In the genomic region with DNA sequence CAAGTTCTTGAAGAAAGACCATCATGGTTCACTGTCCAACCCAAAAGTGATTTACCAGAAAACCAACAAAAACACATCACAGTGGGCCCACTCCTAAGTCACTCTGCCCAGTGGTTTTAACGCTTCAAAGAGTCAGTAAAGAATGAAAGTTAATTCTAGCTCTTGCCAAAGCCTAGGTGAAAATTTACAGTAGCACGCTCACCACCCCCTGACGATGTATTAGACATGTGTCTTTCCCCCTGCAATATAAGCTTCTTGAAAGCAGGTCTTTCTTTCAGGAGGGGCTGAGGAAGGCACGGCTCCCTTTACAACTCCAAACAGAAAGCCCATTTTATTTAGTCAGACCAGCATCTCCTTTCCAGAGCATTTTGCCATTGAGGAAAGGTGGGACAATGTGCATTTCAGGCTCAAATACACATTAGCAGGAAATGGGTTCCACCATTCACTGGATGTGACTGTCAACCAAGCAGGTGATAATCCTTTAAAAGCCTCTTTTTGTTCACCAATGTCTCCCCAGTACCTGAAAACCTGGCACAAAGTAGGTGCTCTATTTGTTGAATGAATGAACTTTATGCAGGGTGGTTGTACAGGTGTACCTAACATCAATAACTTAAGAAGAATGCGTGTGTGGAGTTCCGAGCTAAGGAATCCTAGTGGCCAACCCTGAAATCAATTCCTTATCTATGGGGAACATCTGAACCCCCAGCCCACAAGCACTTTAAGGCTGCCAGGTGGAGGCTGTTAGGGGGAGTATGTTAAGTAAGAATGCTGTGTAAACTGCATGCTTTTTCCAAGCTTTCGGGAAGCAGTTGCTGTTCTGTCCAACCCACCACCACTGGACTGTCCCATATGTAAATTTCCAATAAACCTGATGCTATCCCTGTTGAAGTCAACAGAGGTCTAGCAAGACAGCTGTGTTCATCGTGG, we compare ENCODE assay signal across 14 cellular contexts. TPM values are rescaled to one million over a fixed set of nuclear protein-coding genes. Genes with fewer than 3 reads are reported as not detected.
DNase-seq lines count a peak whose midpoint lies in the region; ATAC-seq and TF ChIP-seq lines count a peak whose summit lies in the region.
"Had no signal": no experiment of that assay in that cellular context is flagged by ENCODE, and none has a peak within 500 bp of the region (broad histone marks: within the 10 kb centered on the region; RNA-seq: fewer than 3 reads in every experiment).

No MANE protein-coding gene starts in this region.

- DNase-seq in GM12865 (ENCODE audit: low read depth) (peak; percentile 54), H4 (ENCODE audit: low spot score) (no peak), esophagus muscularis mucosa (ENCODE audit: extremely low spot score) (no peak), NOMO-1 treated with dmso at 0.1 percent for 144 hours (lab: John Stamatoyannopoulos, UW; ENCODE audit: unreplicated experiment) (no peak)
- no peak for DNase-seq in naive thymus-derived CD8-positive, alpha-beta T cell
- DNase-seq in activated CD4-positive, CD25-positive, alpha-beta regulatory T cell (lab: John Stamatoyannopoulos, UW), result no peak
- DNase-seq: brain microvascular endothelial cell; heart left ventricle; ovary; stimulated activated CD4-positive, alpha-beta T cell treated with anti-CD3 and anti-CD28 coated beads, Interleukin-1b, Interleukin-23, amount 100 ng/mL, for 48 hours had no signal

- no peak for ATAC-seq in naive thymus-derived CD8-positive, alpha-beta T cell
- ATAC-seq: heart left ventricle, Panc1 had no signal

- no peak for TF ChIP-seq CTCF in C4-2B (conservative IDR thresholded peaks at IDR 0.05)
- TF ChIP-seq CTCF in GM12865 (IDR thresholded peaks at IDR 0.05; ENCODE audit: insufficient read depth, low read depth, low read length, missing control alignments), result no peak
- no peak for TF ChIP-seq CTCF in esophagus muscularis mucosa (IDR thresholded peaks at IDR 0.05)

- H3K9me3 Mint-ChIP-seq in activated naive CD8-positive, alpha-beta T cell (ENCODE audit: low read depth), result no peaks in the 10 kb centered on the region
- no peaks in the 10 kb centered on the region for H3K9me3 Mint-ChIP-seq in naive thymus-derived CD8-positive, alpha-beta T cell

- H3K9me3 ChIP-seq in esophagus muscularis mucosa, result no peaks in the 10 kb centered on the region
- H3K9me3 ChIP-seq: HAP-1, heart left ventricle, ovary had no signal

- H3K36me3 Mint-ChIP-seq in activated naive CD8-positive, alpha-beta T cell, result peaks cover 33% of the 10 kb centered on the region
- H3K36me3 Mint-ChIP-seq in naive thymus-derived CD8-positive, alpha-beta T cell, result peaks cover 0 to 49% (median 15%) of the 10 kb centered on the region in 3 donors

- intact Hi-C loops in esophagus muscularis mucosa (cut with DNase I), result no loop called here

- TF ChIP-seq EP300 in esophagus muscularis mucosa (IDR thresholded peaks at IDR 0.05), result no peak

- peaks cover 45 to 81% (median 78%) of the 10 kb centered on the region in 4 donors for H3K4me1 ChIP-seq in esophagus muscularis mucosa

- peak overlapping the region; percentile 30 for H3K4me3 ChIP-seq in GM12865 (ENCODE audit: low read depth, low read length)
- H3K4me3 ChIP-seq in esophagus muscularis mucosa, result no peak overlapping the region
- H3K4me3 ChIP-seq: HAP-1, heart left ventricle, ovary had no signal

- peaks cover 93% of the 10 kb centered on the region for H3K4me1 Mint-ChIP-seq in activated naive CD8-positive, alpha-beta T cell (ENCODE audit: low read depth)
- H3K4me1 Mint-ChIP-seq in naive thymus-derived CD8-positive, alpha-beta T cell, result peaks cover 48 to 98% (median 94%) of the 10 kb centered on the region in 4 donors

- no peaks in the 10 kb centered on the region for H3K27me3 Mint-ChIP-seq in activated naive CD8-positive, alpha-beta T cell
- H3K27me3 Mint-ChIP-seq in naive thymus-derived CD8-positive, alpha-beta T cell, result no peaks in the 10 kb centered on the region

- H3K27me3 ChIP-seq in esophagus muscularis mucosa, result no peaks in the 10 kb centered on the region
- H3K27me3 ChIP-seq: brain microvascular endothelial cell, heart left ventricle, ovary had no signal

- POLR2A ChIA-PET in naive thymus-derived CD8-positive, alpha-beta T cell (lab: Charles Lee), result interaction anchor here (0.6 to 2.9 kb wide), 7 partner anchors 9 to 62 kb away, joined by 3 to 37 read pairs (median 7); a partner anchor contains a TSS

- H3K27ac Mint-ChIP-seq in activated naive CD8-positive, alpha-beta T cell, result peak overlapping the region; percentile 67
- H3K27ac Mint-ChIP-seq in naive thymus-derived CD8-positive, alpha-beta T cell, result peak overlapping the region; percentile 56 to 97 (median 82)

- 81% methylated on average over 8 of the region's 8 CpGs for WGBS in esophagus muscularis mucosa

- no peak for TF ChIP-seq POLR2A in esophagus muscularis mucosa (IDR thresholded peaks at IDR 0.05; ENCODE audit: low read depth)

- peak overlapping the region; percentile 63 for H3K4me3 Mint-ChIP-seq in activated naive CD8-positive, alpha-beta T cell
- peak overlapping the region in 9 of 10 donors; percentile 20 to 73 (median 54) for H3K4me3 Mint-ChIP-seq in naive thymus-derived CD8-positive, alpha-beta T cell

- H3K27ac ChIP-seq in C4-2B (peak overlapping the region; percentile 38; the same call in 1 of the 2 replicates), esophagus muscularis mucosa (replicated peaks in 1 of 4) (peak overlapping the region in 1 of 4 donors; percentile 60)
- H3K27ac ChIP-seq: brain microvascular endothelial cell, ovary had no signal

- H3K36me3 ChIP-seq in esophagus muscularis mucosa, result peaks cover 0 to 17% (median 5%) of the 10 kb centered on the region in 4 donors
- H3K36me3 ChIP-seq: brain microvascular endothelial cell, ovary had no signal

RNA-seq across cellular contexts. Expression of a gene that starts 11.4 kb away (rescaled TPM):
- 100 to 1,000 TPM; 202 to 212 TPM for total RNA-seq in naive thymus-derived CD8-positive, alpha-beta T cell
- 100 to 1,000 TPM; 127 to 168 (median 143) TPM for polyA plus RNA-seq in naive thymus-derived CD8-positive, alpha-beta T cell
- 29.3 and 31.8 TPM in 2 replicates for total RNA-seq in H4 (2014; rRNA removed; shearing (Covaris generic))
- 100 to 1,000 TPM; 205 to 226 (median 212) TPM for total RNA-seq in esophagus muscularis mucosa
